ENCODE assay signal across 23 cellular contexts in the genomic region with DNA sequence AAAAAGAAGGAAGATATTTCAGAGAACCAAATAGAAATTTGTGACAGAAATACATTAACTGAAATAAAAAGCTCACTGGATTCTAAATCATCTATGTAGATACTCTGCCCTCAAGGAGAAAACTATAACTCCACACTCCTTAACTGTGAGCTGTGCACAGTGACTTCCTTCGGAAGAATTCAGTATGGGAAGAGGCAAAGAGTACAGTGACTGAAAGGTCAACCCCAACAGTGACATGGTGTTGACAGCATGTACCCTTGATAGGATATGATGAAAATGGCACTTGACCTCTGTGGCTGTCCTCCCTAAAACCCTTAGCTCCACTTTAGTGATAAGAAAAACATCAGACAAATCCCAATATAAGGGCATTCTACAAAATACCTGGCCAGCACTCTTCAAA.
DNase-seq lines count a peak whose midpoint lies in the region; ATAC-seq, FAIRE-seq and TF ChIP-seq lines count a peak whose summit lies in the region.
"Had no signal": no experiment of that assay in that cellular context is flagged by ENCODE, and none has a peak within 500 bp of the region (broad histone marks: within the 10 kb centered on the region; RNA-seq: fewer than 3 reads in every experiment).

No MANE protein-coding gene starts in this region.

- no peak overlapping the region for H3K4ac ChIP-seq in H1 (replicated peaks; ENCODE audit: insufficient read length, low read depth, low read length)

- no peaks in the 10 kb centered on the region for H3K79me1 ChIP-seq in H1 (ENCODE audit: low read depth, low read length)

- FAIRE-seq in H1 (lab: Jason Lieb, UNC): no peak
- FAIRE-seq: A549, D721Med, G401.6, GM12891, GM19239 had no signal

- H2BK20ac ChIP-seq in H1 (ENCODE audit: low read length): no peak overlapping the region

- no peak overlapping the region for H3K56ac ChIP-seq in H1 (replicated peaks; ENCODE audit: insufficient read length, low read depth, low read length)

- no peak overlapping the region for H2BK15ac ChIP-seq in H1 (ENCODE audit: low read length)

- H2AK5ac ChIP-seq in H1 (ENCODE audit: low read depth, low read length): no peak overlapping the region

- peak; percentile 59 for ATAC-seq in Right ventricle myocardium inferior
- peak; percentile 34 to 87 (median 72) for ATAC-seq in heart left ventricle
- ATAC-seq in left ventricle myocardium superior: peak; percentile 90
- no peak for ATAC-seq in GM21619 (IDR thresholded peaks at IDR 0.05; ENCODE audit: unreplicated experiment)
- ATAC-seq: A549; CD8-positive, alpha-beta T cell had no signal

- no peak overlapping the region for H3K9ac ChIP-seq in H1 (replicated peaks in 1 of 4; ENCODE audit: extremely low read depth in 1 of 4, low read depth in 3 of 4, low read length in 3 of 4)
- H3K9ac ChIP-seq: BLaER1 treated with 17β-estradiol and CSF1 and Interleukin-3, amounts not matched to agents 10 nM and 100 nM had no signal

- no peaks in the 10 kb centered on the region for H4K20me1 ChIP-seq in H1 (replicated peaks in 1 of 2; ENCODE audit: control insufficient read depth in 1 of 2, insufficient read depth in 2 of 2, low read length in 2 of 2)

- H4K8ac ChIP-seq in H1 (ENCODE audit: extremely low read depth, insufficient read depth, low read length): no peak overlapping the region

- TF ChIP-seq EP300 in H1 (IDR thresholded peaks at IDR 0.05; ENCODE audit: borderline replicate concordance in 1 of 2, low read depth in 2 of 2, low read length in 2 of 2): no peak

- H3K14ac ChIP-seq in H1 (ENCODE audit: insufficient read length): no peak overlapping the region

- H3K9me3 ChIP-seq in heart left ventricle (no peaks in the 10 kb centered on the region), right atrium auricular region (no peaks in the 10 kb centered on the region), H1 (ENCODE audit: insufficient read depth in 2 of 2, low read depth in 1 of 2, low read length in 1 of 2) (no peaks in the 10 kb centered on the region)
- H3K9me3 ChIP-seq: A549; BLaER1 treated with 17β-estradiol and CSF1 and Interleukin-3, amounts not matched to agents 10 nM and 100 nM; Caco-2 had no signal

- H3K27me3 ChIP-seq in heart left ventricle (no peaks in the 10 kb centered on the region), right atrium auricular region (no peaks in the 10 kb centered on the region), H1 (replicated peaks in 1 of 4; ENCODE audit: control insufficient read depth in 3 of 4, extremely low read depth in 1 of 4, insufficient read depth in 3 of 4, low read length in 3 of 4) (no peaks in the 10 kb centered on the region)
- H3K27me3 ChIP-seq: BLaER1 treated with 17β-estradiol and CSF1 and Interleukin-3, amounts not matched to agents 10 nM and 100 nM had no signal

- peaks cover 0 to 16% (median 0%) of the 10 kb centered on the region in 9 donors for H3K36me3 ChIP-seq in heart left ventricle
- no peaks in the 10 kb centered on the region for H3K36me3 ChIP-seq in right atrium auricular region
- no peaks in the 10 kb centered on the region for H3K36me3 ChIP-seq in H1 (ENCODE audit: control insufficient read depth in 2 of 4, insufficient read depth in 4 of 4, low read length in 3 of 4)

- WGBS in heart left ventricle, 4 donors: 42 to 52% (median 44%) methylated on average over 1 of the region's 1 CpG
- 87% methylated on average over 1 of the region's 1 CpG; no CpG with 5 or more reads in 1 of the 2 experiments for WGBS in H1 (ENCODE audit: extremely low coverage in 1 of 2, insufficient coverage in 1 of 2, insufficient read length in 1 of 2, insufficient replicate concordance in 2 of 2, low coverage in 1 of 2, low lambda C conversion rate in 2 of 2, missing lambda C conversion rate in 1 of 2), 2 experiments

- H3K23me2 ChIP-seq in H1 (ENCODE audit: low read depth, low read length): no peaks in the 10 kb centered on the region

- H2BK120ac ChIP-seq in H1 (replicated peaks; ENCODE audit: low read depth, low read length): no peak overlapping the region

- intact Hi-C loops in Right ventricle myocardium inferior (cut with DNase I) (loop anchor here (10.0 kb wide), 1 partner anchor 237 kb away; no protein-coding TSS in a partner anchor), cardiac septum (cut with DNase I) (loop anchor here (10.0 kb wide), 1 partner anchor 237 kb away; no protein-coding TSS in a partner anchor), heart left ventricle (cut with DNase I) (loop anchor here in 6 of 10 donors (5.0 to 10.0 kb wide), 3 partner anchors 237 to 1167 kb away; a partner anchor contains a TSS), left ventricle myocardium superior (cut with micrococcal nuclease) (loop anchor here (10.0 kb wide), 2 partner anchors 163 to 193 kb away; no protein-coding TSS in a partner anchor)

- CTCF ChIA-PET in H1 (lab: Charles Lee; ENCODE audit: partially characterized antibody): interaction anchor here (0.5 to 4.2 kb wide), 7 partner anchors 9 to 1062 kb away, joined by 3 to 26 read pairs (median 5); no protein-coding TSS in a partner anchor

- no peak overlapping the region for H3K23ac ChIP-seq in H1 (ENCODE audit: insufficient read length)

- H4K5ac ChIP-seq in H1 (ENCODE audit: insufficient read length, low read depth, low read length): no peak overlapping the region

- H4K91ac ChIP-seq in H1 (replicated peaks; ENCODE audit: insufficient read length, low read length): peak overlapping the region; percentile 3

- no peak overlapping the region for H3K4me2 ChIP-seq in H1 (ENCODE audit: insufficient read depth in 1 of 2, low read depth in 2 of 2, low read length in 2 of 2)
- H3K4me2 ChIP-seq: A549; BLaER1 treated with 17β-estradiol and CSF1 and Interleukin-3, amounts not matched to agents 10 nM and 100 nM had no signal

- H2BK5ac ChIP-seq in H1 (ENCODE audit: low read depth, low read length): no peak overlapping the region

- H2BK12ac ChIP-seq in H1 (ENCODE audit: low read depth, low read length): no peak overlapping the region

- H3K27ac ChIP-seq in heart left ventricle (no peak overlapping the region), right atrium auricular region (no peak overlapping the region), H1 (ENCODE audit: low read depth, low read length) (no peak overlapping the region)
- H3K27ac ChIP-seq: 22Rv1; A549; BLaER1 treated with 17β-estradiol and CSF1 and Interleukin-3, amounts not matched to agents 10 nM and 100 nM; C4-2B had no signal

- TF ChIP-seq CTCF in heart left ventricle (IDR thresholded peaks at IDR 0.05): no peak
- TF ChIP-seq CTCF in right atrium auricular region (IDR thresholded peaks at IDR 0.05): no peak
- TF ChIP-seq CTCF in H1 (IDR thresholded peaks at IDR 0.05; ENCODE audit: control extremely low read depth in 1 of 3, insufficient read depth in 1 of 3, low read depth in 1 of 3, low read length in 3 of 3): no peak

- no peaks in the 10 kb centered on the region for H3K79me2 ChIP-seq in H1 (ENCODE audit: control insufficient read depth in 1 of 2, insufficient read depth in 2 of 2, low read length in 2 of 2)

- TF ChIP-seq POLR2A in heart left ventricle (IDR thresholded peaks at IDR 0.05) (no peak), H1 (IDR thresholded peaks at IDR 0.05; ENCODE audit: control extremely low read depth in 1 of 2, low read depth in 2 of 2, low read length in 2 of 2) (no peak)

- no peak for TF ChIP-seq RAD21 in H1 (IDR thresholded peaks at IDR 0.05 in 1 of 2, conservative IDR thresholded peaks at IDR 0.05 in 1 of 2; ENCODE audit: low read depth in 2 of 2, low read length in 2 of 2)

- H3K4me3 ChIP-seq in heart left ventricle (no peak overlapping the region), right atrium auricular region (no peak overlapping the region), H1 (ENCODE audit: extremely low read depth in 1 of 4, insufficient read depth in 2 of 4, low read depth in 3 of 4, low read length in 4 of 4) (no peak overlapping the region)
- H3K4me3 ChIP-seq: A549; BLaER1 treated with 17β-estradiol and CSF1 and Interleukin-3, amounts not matched to agents 10 nM and 100 nM had no signal

- POLR2A ChIA-PET in H1 (lab: Charles Lee; ENCODE audit: partially characterized antibody): no interaction called here

- no peak overlapping the region for H3K18ac ChIP-seq in H1 (ENCODE audit: extremely low read depth, low read length)

- DNase-seq in Right ventricle myocardium inferior (ENCODE audit: missing footprints) (no peak), cardiac septum (ENCODE audit: low spot score) (no peak), heart left ventricle (no peak), right atrium auricular region (ENCODE audit: low spot score) (no peak), H1 (ENCODE audit: low read depth in 1 of 2, low spot score in 2 of 2) (no peak), left ventricle myocardium superior (no peak)
- DNase-seq in activated CD4-positive, CD25-positive, alpha-beta regulatory T cell treated with anti-CD3 and anti-CD28 coated beads, Interleukin-2, amount 50 U/mL, for 72 hours: no peak
- DNase-seq: AML-193; Calu3; CD4-positive, alpha-beta T cell; CD8-positive, alpha-beta T cell; DMS79 treated with DMSO at 0.1 percent for 48 hours; GF-D8 had no signal

- peaks cover 0 to 13% (median 0%) of the 10 kb centered on the region in 12 donors for H3K4me1 ChIP-seq in heart left ventricle
- no peaks in the 10 kb centered on the region for H3K4me1 ChIP-seq in right atrium auricular region
- H3K4me1 ChIP-seq in H1 (replicated peaks in 1 of 4; ENCODE audit: control insufficient read depth in 3 of 4, insufficient read depth in 4 of 4, low read length in 3 of 4): peaks cover 0 to 10% (median 3%) of the 10 kb centered on the region in 4 experiments; a peak in 6 of 7 replicates
- H3K4me1 ChIP-seq: A549, Caco-2 had no signal

- H2AFZ ChIP-seq in H1 (ENCODE audit: low read length): no peak overlapping the region

TF ChIP-seq in H1, 55 proteins besides CTCF, POLR2A, EP300 and RAD21 (continues in another document):
- TF ChIP-seq JUND (IDR thresholded peaks at IDR 0.05; ENCODE audit: low read length): no peak
- TF ChIP-seq NRF1 (IDR thresholded peaks at IDR 0.05; ENCODE audit: low read depth, low read length): no peak
- TF ChIP-seq SUZ12 (IDR thresholded peaks at IDR 0.05; ENCODE audit: low read length): no peak
- TF ChIP-seq KDM4A (IDR thresholded peaks at IDR 0.05; ENCODE audit: low read depth, low read length, severe bottlenecking): no peak
- TF ChIP-seq TAF1 (IDR thresholded peaks at IDR 0.05; ENCODE audit: low read depth, low read length): no peak
